14 cellular contexts compared by ENCODE assay signal in genomic region chr21:45132841-45133573, GRCh38. TPM values are rescaled to one million over a fixed set of nuclear protein-coding genes. Genes with fewer than 3 reads are reported as not detected.
DNase-seq lines count a peak whose midpoint lies in the region; ATAC-seq and TF ChIP-seq lines count a peak whose summit lies in the region.
"Had no signal": no experiment of that assay in that cellular context is flagged by ENCODE, and none has a peak within 500 bp of the region (broad histone marks: within the 10 kb centered on the region; RNA-seq: fewer than 3 reads in every experiment).

No MANE protein-coding gene starts in this region.

- H3K4me3 ChIP-seq in right cardiac atrium (ENCODE audit: low read length) (no peak overlapping the region), muscle layer of colon (ENCODE audit: low read depth in 1 of 2, low read length in 2 of 2) (no peak overlapping the region), upper lobe of left lung (no peak overlapping the region), body of pancreas (no peak overlapping the region)
- H3K4me3 ChIP-seq: heart right ventricle, ovary had no signal

- peaks cover 10% of the 10 kb centered on the region for H3K4me1 ChIP-seq in right cardiac atrium (ENCODE audit: control insufficient read depth, insufficient read depth, low read length)
- peaks cover 64% of the 10 kb centered on the region for H3K4me1 ChIP-seq in muscle layer of colon (ENCODE audit: insufficient read depth, low read length)
- H3K4me1 ChIP-seq in upper lobe of left lung, result peaks cover 42 to 62% (median 44%) of the 10 kb centered on the region in 4 donors
- H3K4me1 ChIP-seq in body of pancreas, result no peaks in the 10 kb centered on the region

- H3K27me3 ChIP-seq in right cardiac atrium (ENCODE audit: control insufficient read depth, insufficient read depth), result no peaks in the 10 kb centered on the region
- no peaks in the 10 kb centered on the region for H3K27me3 ChIP-seq in muscle layer of colon (ENCODE audit: control insufficient read depth in 1 of 2, insufficient read depth in 2 of 2, low read length in 2 of 2)
- H3K27me3 ChIP-seq in upper lobe of left lung, result no peaks in the 10 kb centered on the region
- H3K27me3 ChIP-seq in body of pancreas, result no peaks in the 10 kb centered on the region
- H3K27me3 ChIP-seq: heart right ventricle, ovary had no signal

- no peaks in the 10 kb centered on the region for H3K9me3 ChIP-seq in right cardiac atrium (ENCODE audit: control insufficient read depth, low read length)
- no peaks in the 10 kb centered on the region for H3K9me3 ChIP-seq in muscle layer of colon (ENCODE audit: low read length)
- H3K9me3 ChIP-seq in upper lobe of left lung, result no peaks in the 10 kb centered on the region
- H3K9me3 ChIP-seq in body of pancreas, result no peaks in the 10 kb centered on the region
- H3K9me3 ChIP-seq: heart right ventricle, ovary had no signal

- H3K36me3 ChIP-seq in muscle layer of colon (ENCODE audit: insufficient read depth, low read length), result no peaks in the 10 kb centered on the region
- peaks cover 0 to 20% (median 2%) of the 10 kb centered on the region in 4 donors for H3K36me3 ChIP-seq in upper lobe of left lung
- no peaks in the 10 kb centered on the region for H3K36me3 ChIP-seq in body of pancreas (replicated peaks in 1 of 2; ENCODE audit: insufficient read depth in 1 of 2, low read depth in 2 of 2)
- H3K36me3 ChIP-seq: ovary had no signal

- TF ChIP-seq CTCF in upper lobe of left lung (IDR thresholded peaks at IDR 0.05) (no peak), body of pancreas (IDR thresholded peaks at IDR 0.05) (no peak)

- peak overlapping the region; percentile 56 for H3K27ac ChIP-seq in right cardiac atrium (ENCODE audit: low read length)
- peak overlapping the region; percentile 40 for H3K27ac ChIP-seq in caudate nucleus (ENCODE audit: low read depth, low read length)
- peak overlapping the region; percentile 4 for H3K27ac ChIP-seq in muscle layer of colon (ENCODE audit: low read depth, low read length)
- H3K27ac ChIP-seq in upper lobe of left lung, result peak overlapping the region in 3 of 4 donors; percentile 46 to 73 (median 61)
- H3K27ac ChIP-seq in body of pancreas, result no peak overlapping the region

- DNase-seq in right cardiac atrium (peak in 2 of 3 donors; percentile 56 to 63), left ventricle myocardium superior (no peak), caudate nucleus (lab: John Stamatoyannopoulos, UW) (no peak), upper lobe of left lung (peak in 1 of 2 donors; percentile 35), SHP77 treated with DMSO at 0.1 percent for 48 hours (lab: John Stamatoyannopoulos, UW) (no peak), GF-D8 (lab: John Stamatoyannopoulos, UW) (no peak), body of pancreas (no peak)
- DNase-seq: activated T-cell treated with anti-CD3 and anti-CD28 coated beads, Interleukin-2, amount 50 U/mL, for 1 hour; heart right ventricle; NCI-H2029; NCI-H82; ovary; SIG-M5 had no signal

- peak in 1 of 2 donors; percentile 9 for ATAC-seq in right cardiac atrium
- ATAC-seq in left ventricle myocardium superior, result no peak
- ATAC-seq in upper lobe of left lung (ENCODE audit: low FRiP score in 2 of 2), result no peak
- no peak for ATAC-seq in body of pancreas
- ATAC-seq: heart right ventricle had no signal

- WGBS in right cardiac atrium, result 51% methylated on average over 13 of the region's 13 CpGs
- 50 to 55% methylated on average over 10 to 13 of the region's 13 CpGs for WGBS in upper lobe of left lung, 2 donors
- WGBS in body of pancreas, 2 donors, result 75% methylated on average over 10 to 13 of the region's 13 CpGs

- H3K9ac ChIP-seq in muscle layer of colon (ENCODE audit: low read length), result peak overlapping the region; percentile 1

- no peak for TF ChIP-seq EP300 in upper lobe of left lung (IDR thresholded peaks at IDR 0.05)

- intact Hi-C loops in right cardiac atrium (cut with DNase I) (no loop called here), left ventricle myocardium superior (cut with micrococcal nuclease) (loop anchor here (10.0 kb wide), 1 partner anchor 58 kb away; the partner anchor contains the start of gene ADARB1), body of pancreas (cut with DNase I) (loop anchor here (5.0 kb wide), 1 partner anchor 186 kb away; no protein-coding TSS in a partner anchor)

- TF ChIP-seq POLR2A in upper lobe of left lung (IDR thresholded peaks at IDR 0.05), result no peak
- no peak for TF ChIP-seq POLR2A in body of pancreas (IDR thresholded peaks at IDR 0.05)

RNA-seq across cellular contexts. Expression of gene ADARB1, which starts 58.6 kb away (rescaled TPM):
- 10 to 100 TPM; 16.9 to 23.8 (median 19.4) TPM for total RNA-seq in right cardiac atrium
- 9.1 TPM for polyA plus RNA-seq in right cardiac atrium
- 13.6 TPM for total RNA-seq in left ventricle myocardium superior
- 10 to 100 TPM; 26.5 to 94.3 (median 42.4) TPM for total RNA-seq in upper lobe of left lung
- 10 to 100 TPM; 11.4 to 11.5 TPM for total RNA-seq in body of pancreas

Comparison
In these comparisons a context has a peak if more than half of its experiments do, and no peak if none do; other contexts are left out.
1. DNase-seq: peak in right cardiac atrium (2 of 3); none in left ventricle myocardium superior (single experiment), caudate nucleus (0 of 61), SHP77 treated with DMSO at 0.1 percent for 48 hours (single experiment), GF-D8 (single experiment) and body of pancreas (0 of 4).
2. intact Hi-C loops: an anchor here in left ventricle myocardium superior (10.0 kb wide) and body of pancreas (5.0 kb wide); none called in right cardiac atrium.
3. H3K27ac ChIP-seq: peak in right cardiac atrium (single experiment), caudate nucleus (single experiment), muscle layer of colon (single experiment) and upper lobe of left lung (3 of 4); none in body of pancreas (0 of 4).